11 cellular contexts compared by ENCODE assay signal in genomic region chr13:45473627-45474026, GRCh38. TPM values are rescaled to one million over a fixed set of nuclear protein-coding genes. Genes with fewer than 3 reads are reported as not detected.
DNase-seq lines count a peak whose midpoint lies in the region; ATAC-seq and TF ChIP-seq lines count a peak whose summit lies in the region.
"Had no signal": no experiment of that assay in that cellular context is flagged by ENCODE, and none has a peak within 500 bp of the region (broad histone marks: within the 10 kb centered on the region; RNA-seq: fewer than 3 reads in every experiment).

No MANE protein-coding gene starts in this region.

- H3K36me3 Mint-ChIP-seq in activated T-cell treated with anti-CD3 and anti-CD28 coated beads, Interleukin-2, amount 50 U/mL, for 24 hours (ENCODE audit: low read depth) = peaks cover 46% of the 10 kb centered on the region

- no peaks in the 10 kb centered on the region for H3K9me2 ChIP-seq in Loucy (replicated peaks; ENCODE audit: low read depth, low read length)

- no peaks in the 10 kb centered on the region for H3K27me3 Mint-ChIP-seq in activated T-cell treated with anti-CD3 and anti-CD28 coated beads, Interleukin-2, amount 50 U/mL, for 24 hours

- H3K9ac ChIP-seq in Loucy (ENCODE audit: low read depth, low read length, poor library complexity, severe bottlenecking) = no peak overlapping the region
- H3K9ac ChIP-seq: BLaER1 treated with 17β-estradiol and CSF1 and Interleukin-3, amounts not matched to agents 10 nM and 100 nM had no signal

- H3K27ac ChIP-seq in osteoblast (ENCODE audit: low read depth, low read length) = no peak overlapping the region
- H3K27ac ChIP-seq: BLaER1 treated with 17β-estradiol and CSF1 and Interleukin-3, amounts not matched to agents 10 nM and 100 nM; cardiac muscle cell; thoracic aorta had no signal

- DNase-seq in activated T-cell treated with anti-CD3 and anti-CD28 coated beads, Interleukin-2, amount 50 U/mL, for 24 hours = no peak
- DNase-seq in activated T-cell treated with anti-CD3 and anti-CD28 coated beads for 4 hours (no peak), osteoblast (ENCODE audit: insufficient read length, low spot score, missing footprints) (no peak)
- DNase-seq in central memory CD4-positive, alpha-beta T cell = peak; percentile 22

- H2AFZ ChIP-seq in Loucy (ENCODE audit: low read length) (no peak overlapping the region), osteoblast (ENCODE audit: low read length) (no peak overlapping the region)

- no peak overlapping the region for H3K4me3 Mint-ChIP-seq in activated T-cell treated with anti-CD3 and anti-CD28 coated beads, Interleukin-2, amount 50 U/mL, for 24 hours

- H3K27me3 ChIP-seq in Loucy (ENCODE audit: insufficient read depth, low read length, poor library complexity, severe bottlenecking) (no peaks in the 10 kb centered on the region), osteoblast (ENCODE audit: insufficient read depth, low read length) (no peaks in the 10 kb centered on the region)
- H3K27me3 ChIP-seq: BLaER1 treated with 17β-estradiol and CSF1 and Interleukin-3, amounts not matched to agents 10 nM and 100 nM; cardiac muscle cell had no signal

- H4K20me1 ChIP-seq in Loucy (ENCODE audit: insufficient read depth, low read length, poor library complexity, severe bottlenecking) = peaks cover 29% of the 10 kb centered on the region
- peaks cover 58% of the 10 kb centered on the region for H4K20me1 ChIP-seq in osteoblast (ENCODE audit: insufficient read depth, low read length)

- H3K4me1 ChIP-seq in Loucy (ENCODE audit: insufficient read depth, low read length, poor library complexity, severe bottlenecking) (peaks cover 9% of the 10 kb centered on the region), osteoblast (ENCODE audit: insufficient read depth, low read length) (peaks cover 8% of the 10 kb centered on the region)

- TF ChIP-seq CTCF in Loucy (conservative IDR thresholded peaks at IDR 0.05; ENCODE audit: low read length) = peak; percentile 56
- peak; percentile 17 for TF ChIP-seq CTCF in osteoblast (IDR thresholded peaks at IDR 0.05; ENCODE audit: extremely low read depth, low read depth, low read length)

- no peak overlapping the region for H3K4me3 ChIP-seq in Loucy (ENCODE audit: low read length, poor library complexity, severe bottlenecking)
- no peak overlapping the region for H3K4me3 ChIP-seq in osteoblast (ENCODE audit: insufficient read depth, low read length)
- H3K4me3 ChIP-seq: BLaER1 treated with 17β-estradiol and CSF1 and Interleukin-3, amounts not matched to agents 10 nM and 100 nM; cardiac muscle cell; thoracic aorta had no signal

- no peaks in the 10 kb centered on the region for H3F3A ChIP-seq in Loucy (ENCODE audit: low read depth)

- no peaks in the 10 kb centered on the region for H3K9me3 Mint-ChIP-seq in activated T-cell treated with anti-CD3 and anti-CD28 coated beads, Interleukin-2, amount 50 U/mL, for 24 hours

- H3K4me1 Mint-ChIP-seq in activated T-cell treated with anti-CD3 and anti-CD28 coated beads, Interleukin-2, amount 50 U/mL, for 24 hours (ENCODE audit: low read depth) = peaks cover 61% of the 10 kb centered on the region

- H3K4me2 ChIP-seq in Loucy (ENCODE audit: low read depth, low read length, poor library complexity, severe bottlenecking) = no peak overlapping the region
- H3K4me2 ChIP-seq in osteoblast (ENCODE audit: insufficient read depth, low read length) = no peak overlapping the region
- H3K4me2 ChIP-seq: BLaER1 treated with 17β-estradiol and CSF1 and Interleukin-3, amounts not matched to agents 10 nM and 100 nM had no signal

- H3K9me3 ChIP-seq in Loucy (ENCODE audit: insufficient read depth, low read depth, low read length) (no peaks in the 10 kb centered on the region), osteoblast (ENCODE audit: low read depth, low read length) (no peaks in the 10 kb centered on the region)
- H3K9me3 ChIP-seq: thoracic aorta had no signal

- H3K79me2 ChIP-seq in Loucy (ENCODE audit: insufficient read depth, low read length) (peaks cover 67% of the 10 kb centered on the region), osteoblast (ENCODE audit: insufficient read depth, low read length) (peaks cover 90% of the 10 kb centered on the region)

- peak overlapping the region; percentile 33 for H3K27ac Mint-ChIP-seq in activated T-cell treated with anti-CD3 and anti-CD28 coated beads, Interleukin-2, amount 50 U/mL, for 24 hours

- H3K36me3 ChIP-seq in Loucy (ENCODE audit: insufficient read depth, low read length) = peaks cover 17% of the 10 kb centered on the region; the same call in 1 of the 2 replicates
- peaks cover 9% of the 10 kb centered on the region for H3K36me3 ChIP-seq in osteoblast (ENCODE audit: insufficient read depth, low read length)
- H3K36me3 ChIP-seq: thoracic aorta had no signal

- ATAC-seq in activated CD4-positive, CD25-positive, alpha-beta regulatory T cell treated with anti-CD3 and anti-CD28 coated beads, Interleukin-2, amount 50 U/mL, for 24 hours = no peak
- ATAC-seq in GM18907 (IDR thresholded peaks at IDR 0.05; ENCODE audit: unreplicated experiment) (no peak), GM18498 (IDR thresholded peaks at IDR 0.05; ENCODE audit: unreplicated experiment) (no peak)

RNA-seq across cellular contexts. Expression of gene COG3, which starts 8.9 kb away (rescaled TPM):
- total RNA-seq in osteoblast = 33.3 and 35.5 TPM in 2 replicates

RNA-seq across cellular contexts. Expression of gene SLC25A30, which starts 55.5 kb away (rescaled TPM):
- total RNA-seq in osteoblast = 11.2 TPM in 2 replicates
